In genomic region chr2:98343371-98343770, GRCh38 we compare ENCODE assay signal across 20 cellular contexts. TPM values are rescaled to one million over a fixed set of nuclear protein-coding genes. Genes with fewer than 3 reads are reported as not detected.
DNase-seq lines count a peak whose midpoint lies in the region; ATAC-seq and TF ChIP-seq lines count a peak whose summit lies in the region.
"Had no signal": no experiment of that assay in that cellular context is flagged by ENCODE, and none has a peak within 500 bp of the region (broad histone marks: within the 10 kb centered on the region; RNA-seq: fewer than 3 reads in every experiment).

No MANE protein-coding gene starts in this region.

- no peak overlapping the region for H3K4me3 ChIP-seq in suprapubic skin
- H3K4me3 ChIP-seq: A549, GM23248, HAP-1 had no signal

- H3K27me3 ChIP-seq in suprapubic skin = peaks cover 56% of the 10 kb centered on the region

- no peaks in the 10 kb centered on the region for H3K36me3 ChIP-seq in suprapubic skin
- H3K36me3 ChIP-seq: HAP-1 had no signal

- TF ChIP-seq CTCF in suprapubic skin (IDR thresholded peaks at IDR 0.05) = no peak

- TF ChIP-seq POLR2A in suprapubic skin (IDR thresholded peaks at IDR 0.05) = no peak

- H3K27ac ChIP-seq in suprapubic skin = no peak overlapping the region
- H3K27ac ChIP-seq: 22Rv1, A549, C4-2B, GM23248 had no signal

- ATAC-seq in left colon = peak; percentile 73
- ATAC-seq: A549 had no signal

- DNase-seq in NCI-H2171 treated with DMSO at 0.1 percent for 48 hours (lab: John Stamatoyannopoulos, UW) = peak; percentile 30
- no peak for DNase-seq in NCI-H2171 (lab: John Stamatoyannopoulos, UW)
- peak; percentile 39 for DNase-seq in D341Med (ENCODE audit: low spot score)
- peak; percentile 96 for DNase-seq in NCI-H82 treated with DMSO at 0.1 percent for 48 hours (lab: John Stamatoyannopoulos, UW; ENCODE audit: unreplicated experiment)
- DNase-seq in left colon = no peak
- DNase-seq in dedifferentiated amniotic fluid mesenchymal stem cell (ENCODE audit: extremely low spot score) = no peak
- DNase-seq in islet precursor cell = no peak
- DNase-seq in suprapubic skin (ENCODE audit: low spot score in 2 of 2) = no peak
- DNase-seq: AML-193; Caco-2; CD4-positive, alpha-beta T cell; DMS79 treated with DMSO at 0.1 percent for 48 hours; GF-D8; GM23248 had no signal

- H3K9me3 ChIP-seq in suprapubic skin = no peaks in the 10 kb centered on the region
- H3K9me3 ChIP-seq: Caco-2, HAP-1 had no signal

- TF ChIP-seq EP300 in suprapubic skin (IDR thresholded peaks at IDR 0.05) = no peak

- 74% methylated on average over 2 of the region's 2 CpGs for WGBS in suprapubic skin

- intact Hi-C loops in left colon (cut with DNase I, micrococcal nuclease) = no loop called here

- peaks cover 19% of the 10 kb centered on the region for H3K4me1 ChIP-seq in suprapubic skin
- H3K4me1 ChIP-seq: A549, Caco-2, HAP-1 had no signal

RNA-seq across cellular contexts. Expression of gene CNGA3, which starts 2.9 kb away (rescaled TPM):
- total RNA-seq in left colon (1 to 10 TPM in 1 of 2 donors, under 1 TPM in 1; 0.27 to 1.3 TPM), suprapubic skin (not detected)
- total RNA-seq: Caco-2; CD4-positive, alpha-beta T cell; H4; HT-29 had no signal

Comparison
In these comparisons a context has a peak if more than half of its experiments do, and no peak if none do; other contexts are left out.
1. DNase-seq: peak in NCI-H2171 treated with DMSO at 0.1 percent for 48 hours (single experiment), D341Med (single experiment) and NCI-H82 treated with DMSO at 0.1 percent for 48 hours (single experiment); none in NCI-H2171 (single experiment), left colon (0 of 2), dedifferentiated amniotic fluid mesenchymal stem cell (single experiment), islet precursor cell (single experiment) and suprapubic skin (0 of 2).